In the genomic region with DNA sequence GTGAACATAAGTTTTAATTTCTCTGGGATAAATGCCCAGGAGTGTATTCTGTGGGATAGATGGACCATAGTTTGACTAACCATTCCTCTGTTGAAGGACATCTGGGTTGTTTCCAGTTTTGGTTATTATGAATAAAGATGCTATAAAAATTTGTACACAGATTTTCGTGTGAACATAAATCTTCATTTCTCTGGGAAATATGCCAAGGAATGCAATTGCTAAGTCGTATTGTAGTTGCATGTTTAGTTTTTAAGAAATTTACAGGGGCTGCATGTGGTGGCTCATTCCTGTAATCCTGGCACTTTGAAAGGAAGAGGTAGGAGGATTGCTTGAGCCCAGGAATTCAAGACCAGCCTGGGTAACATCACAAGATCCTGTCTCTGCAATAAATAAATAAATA, we compare ENCODE assay signal across 26 cellular contexts. TPM values are rescaled to one million over a fixed set of nuclear protein-coding genes. Genes with fewer than 3 reads are reported as not detected.
DNase-seq lines count a peak whose midpoint lies in the region; ATAC-seq and TF ChIP-seq lines count a peak whose summit lies in the region.
"Had no signal": no experiment of that assay in that cellular context is flagged by ENCODE, and none has a peak within 500 bp of the region (broad histone marks: within the 10 kb centered on the region; RNA-seq: fewer than 3 reads in every experiment).

No MANE protein-coding gene starts in this region.

- H2BK5ac ChIP-seq in IMR-90 (ENCODE audit: low read depth, low read length, poor library complexity, severe bottlenecking): no peak overlapping the region

- H3K18ac ChIP-seq in IMR-90 (ENCODE audit: low read depth, low read length): no peak overlapping the region

- no peak overlapping the region for H3K4me3 Mint-ChIP-seq in effector memory CD8-positive, alpha-beta T cell
- H3K4me3 Mint-ChIP-seq: activated B cell treated with CpG ODN at 0.5 μM for 24 hours; CD4-positive, alpha-beta T cell; neural crest cell; stimulated activated naive B cell treated with anti-CD40 and anti-IgM and Interleukin-4, amounts not matched to agents 10 μg/mL and 1 μg/mL and 100 μg/mL, for 72 hours had no signal

- TF ChIP-seq RAD21 in IMR-90 (IDR thresholded peaks at IDR 0.05; ENCODE audit: low read length): no peak

- no peaks in the 10 kb centered on the region for H3K36me3 ChIP-seq in IMR-90 (ENCODE audit: control insufficient read depth, insufficient read depth, low read length)
- no peaks in the 10 kb centered on the region for H3K36me3 ChIP-seq in hepatocyte (replicated peaks; ENCODE audit: insufficient read depth, low read depth)
- no peaks in the 10 kb centered on the region for H3K36me3 ChIP-seq in H7 (replicated peaks; ENCODE audit: control insufficient read depth, insufficient read depth, low read length)
- H3K36me3 ChIP-seq: cardiac muscle cell, gastrocnemius medialis had no signal

- H3K27me3 ChIP-seq in IMR-90 (ENCODE audit: control insufficient read depth, insufficient read depth, low read length) (peaks cover 11% of the 10 kb centered on the region), hepatocyte (no peaks in the 10 kb centered on the region), H7 (ENCODE audit: control insufficient read depth, insufficient read depth, low read length) (no peaks in the 10 kb centered on the region)
- H3K27me3 ChIP-seq: cardiac muscle cell, gastrocnemius medialis had no signal

- no peak for TF ChIP-seq POLR2A in IMR-90 (IDR thresholded peaks at IDR 0.05; ENCODE audit: low read depth, low read length)

- H4K91ac ChIP-seq in IMR-90 (ENCODE audit: insufficient read depth, low read depth, low read length): no peak overlapping the region

- H3K36me3 Mint-ChIP-seq in effector memory CD8-positive, alpha-beta T cell (ENCODE audit: insufficient read depth): peaks cover 4% of the 10 kb centered on the region
- H3K36me3 Mint-ChIP-seq: stimulated activated naive B cell treated with anti-CD40 and anti-IgM and Interleukin-4, amounts not matched to agents 10 μg/mL and 1 μg/mL and 100 μg/mL, for 72 hours had no signal

- POLR2A ChIA-PET in IMR-90 (lab: Charles Lee; ENCODE audit: unreplicated experiment): no interaction called here

- no peaks in the 10 kb centered on the region for H3K79me1 ChIP-seq in IMR-90 (ENCODE audit: low read depth in 1 of 2, low read length in 2 of 2)

- BruUV-seq in IMR-90 (replicated peaks; lab: Mats Ljungman, UMichigan): no TSS peak

- H3K4me1 ChIP-seq in IMR-90 (ENCODE audit: control insufficient read depth, insufficient read depth, low read length): peaks cover 3% of the 10 kb centered on the region
- no peaks in the 10 kb centered on the region for H3K4me1 ChIP-seq in hepatocyte (ENCODE audit: insufficient read depth)
- H3K4me1 ChIP-seq: gastrocnemius medialis had no signal

- H3K9ac ChIP-seq in IMR-90 (ENCODE audit: low read depth, low read length): no peak overlapping the region

- intact Hi-C loops in IMR-90 (cut with micrococcal nuclease): no loop called here

- TF ChIP-seq CTCF in AG09309 (IDR thresholded peaks at IDR 0.05; ENCODE audit: control insufficient read depth, insufficient read depth, low read depth, low read length, missing control alignments) (no peak), IMR-90 (conservative IDR thresholded peaks at IDR 0.05; ENCODE audit: low read depth, low read length) (no peak), cardiac fibroblast (IDR thresholded peaks at IDR 0.05; ENCODE audit: low read depth, low read length) (no peak), hepatocyte (IDR thresholded peaks at IDR 0.05; ENCODE audit: poor library complexity) (no peak)

- DNase-seq in AG09309 (ENCODE audit: low read depth): peak; percentile 88
- peak; percentile 69 for DNase-seq in IMR-90
- DNase-seq in cardiac fibroblast (ENCODE audit: low read depth in 2 of 2): peak; percentile 56 to 85
- DNase-seq in hepatocyte (ENCODE audit: low spot score): peak; percentile 49
- DNase-seq in H7: no peak
- DNase-seq in effector memory CD8-positive, alpha-beta T cell: no peak
- no peak for DNase-seq in activated T-cell treated with anti-CD3 and anti-CD28 coated beads, Interleukin-2, amount 50 U/mL, for 1 hour
- DNase-seq: activated B cell treated with CpG ODN at 0.5 μM for 24 hours; activated CD8-positive, alpha-beta memory T cell treated with anti-CD3 and anti-CD28 coated beads for 24 hours; CD4-positive, alpha-beta T cell; DMS79; effector CD4-positive, alpha-beta T cell; gastrocnemius medialis; GOT3; NCI-H1092 treated with DMSO at 0.1 percent for 48 hours; NCI-H2107; NCI-H526 treated with DMSO at 0.1 percent for 48 hours; SHP77 treated with DMSO at 0.1 percent for 48 hours; stimulated activated CD4-positive, alpha-beta T cell treated with anti-CD3 and anti-CD28 coated beads, Interleukin-15, amount 100 ng/mL, for 24 hours; stimulated activated naive B cell treated with anti-CD40 and anti-IgM and Interleukin-4, amounts not matched to agents 10 μg/mL and 1 μg/mL and 100 μg/mL, for 72 hours; T-helper 2 cell had no signal

- H3K14ac ChIP-seq in IMR-90 (replicated peaks; ENCODE audit: low read depth, low read length): no peak overlapping the region

- no peaks in the 10 kb centered on the region for H3K79me2 ChIP-seq in hepatocyte

- peak; percentile 73 for ATAC-seq in IMR-90 (ENCODE audit: low read depth)
- no peak for ATAC-seq in effector memory CD8-positive, alpha-beta T cell (replicated peaks)
- ATAC-seq in HG02642 (IDR thresholded peaks at IDR 0.05; ENCODE audit: poor library complexity, unreplicated experiment): no peak
- ATAC-seq: gastrocnemius medialis; K562; stimulated activated naive B cell treated with anti-CD40 and anti-IgM and Interleukin-4, amounts not matched to agents 10 μg/mL and 1 μg/mL and 100 μg/mL, for 72 hours had no signal

- no peaks in the 10 kb centered on the region for H3K9me3 Mint-ChIP-seq in effector memory CD8-positive, alpha-beta T cell
- H3K9me3 Mint-ChIP-seq: activated B cell treated with CpG ODN at 0.5 μM for 24 hours; CD4-positive, alpha-beta T cell; neural crest cell; stimulated activated naive B cell treated with anti-CD40 and anti-IgM and Interleukin-4, amounts not matched to agents 10 μg/mL and 1 μg/mL and 100 μg/mL, for 72 hours had no signal

- in situ Hi-C loops in IMR-90 (cut with MboI; ENCODE audit: low sequenced_read_pairs): no loop called here

- no peak overlapping the region for H3K4me2 ChIP-seq in IMR-90 (ENCODE audit: low read depth, low read length)
- H3K4me2 ChIP-seq in hepatocyte: no peak overlapping the region

- H3K27ac Mint-ChIP-seq in effector memory CD8-positive, alpha-beta T cell: no peak overlapping the region
- H3K27ac Mint-ChIP-seq: activated B cell treated with CpG ODN at 0.5 μM for 24 hours; CD4-positive, alpha-beta T cell; stimulated activated naive B cell treated with anti-CD40 and anti-IgM and Interleukin-4, amounts not matched to agents 10 μg/mL and 1 μg/mL and 100 μg/mL, for 72 hours had no signal

- H3K9me2 ChIP-seq in hepatocyte (replicated peaks; ENCODE audit: insufficient read depth): no peaks in the 10 kb centered on the region

- no peaks in the 10 kb centered on the region for H4K20me1 ChIP-seq in IMR-90 (ENCODE audit: insufficient read depth, low read length)
- no peaks in the 10 kb centered on the region for H4K20me1 ChIP-seq in hepatocyte (ENCODE audit: insufficient read depth, poor library complexity, severe bottlenecking)

- no peak overlapping the region for H4K5ac ChIP-seq in IMR-90 (ENCODE audit: low read depth, low read length)

- H2BK15ac ChIP-seq in IMR-90 (ENCODE audit: low read depth, low read length): no peak overlapping the region

- no peaks in the 10 kb centered on the region for H3K4me1 Mint-ChIP-seq in effector memory CD8-positive, alpha-beta T cell (ENCODE audit: low read depth in 2 of 2)
- H3K4me1 Mint-ChIP-seq: neural crest cell had no signal

- no peak overlapping the region for H2AK5ac ChIP-seq in IMR-90 (ENCODE audit: low read depth, low read length)

- no peak overlapping the region for H2BK20ac ChIP-seq in IMR-90 (ENCODE audit: low read depth, low read length)

- H3K4ac ChIP-seq in IMR-90 (ENCODE audit: low read depth, low read length): no peak overlapping the region

- no peak overlapping the region for H3K56ac ChIP-seq in IMR-90 (ENCODE audit: extremely low read depth, insufficient read depth, low read length)

- dilution Hi-C loops in IMR-90 (cut with HindIII; ENCODE audit: low sequenced_read_pairs, unreplicated experiment): no loop called here

- H3K27me3 Mint-ChIP-seq in effector memory CD8-positive, alpha-beta T cell: no peaks in the 10 kb centered on the region
- H3K27me3 Mint-ChIP-seq: activated B cell treated with CpG ODN at 0.5 μM for 24 hours; CD4-positive, alpha-beta T cell; stimulated activated naive B cell treated with anti-CD40 and anti-IgM and Interleukin-4, amounts not matched to agents 10 μg/mL and 1 μg/mL and 100 μg/mL, for 72 hours had no signal

- no peak overlapping the region for H2AK9ac ChIP-seq in IMR-90 (replicated peaks; ENCODE audit: low read depth, low read length, poor library complexity)

- 0 out of 4 replicates have a peak overlapping the region, but pooled peaks of 1 of the 2 experiments have one; percentile 4 for H4K8ac ChIP-seq in IMR-90 (ENCODE audit: low read depth in 2 of 2, low read length in 2 of 2)

- CTCF ChIA-PET in IMR-90 (lab: Yijun Ruan, JAX): no interaction called here

- H3K9me3 ChIP-seq in IMR-90 (ENCODE audit: control insufficient read depth, insufficient read depth, low read length) (no peaks in the 10 kb centered on the region), hepatocyte (ENCODE audit: low read depth) (no peaks in the 10 kb centered on the region)
- H3K9me3 ChIP-seq: gastrocnemius medialis had no signal

- H3K9me1 ChIP-seq in IMR-90 (ENCODE audit: insufficient read depth, low read length): no peaks in the 10 kb centered on the region

- H3K23ac ChIP-seq in IMR-90 (ENCODE audit: low read depth, low read length): no peak overlapping the region

- no peak overlapping the region for H2AFZ ChIP-seq in IMR-90 (replicated peaks; ENCODE audit: low read length, poor library complexity)
- H2AFZ ChIP-seq in hepatocyte: no peak overlapping the region

- WGBS in IMR-90 (ENCODE audit: extremely low coverage in 2 of 2, insufficient read length in 1 of 2), 2 experiments: no CpG with 5 or more reads among the region's 2 CpGs
- WGBS in hepatocyte (ENCODE audit: low lambda C conversion rate, missing lambda C conversion rate): 43% methylated on average over 2 of the region's 2 CpGs

- H3K4me3 ChIP-seq in AG09309 (ENCODE audit: control insufficient read depth, low read depth, low read length) (no peak overlapping the region), IMR-90 (ENCODE audit: insufficient read depth, low read depth, low read length) (no peak overlapping the region), cardiac fibroblast (replicated peaks in 1 of 2; ENCODE audit: low read depth in 2 of 2, low read length in 2 of 2) (no peak overlapping the region), hepatocyte (no peak overlapping the region), H7 (ENCODE audit: insufficient read depth, low read depth, low read length) (no peak overlapping the region)
- H3K4me3 ChIP-seq: cardiac muscle cell, gastrocnemius medialis, K562 had no signal

- H3K27ac ChIP-seq in IMR-90 (ENCODE audit: insufficient read depth, low read length): no peak overlapping the region
- peak overlapping the region; percentile 35 for H3K27ac ChIP-seq in hepatocyte
- H3K27ac ChIP-seq: cardiac muscle cell, gastrocnemius medialis, HL-60 had no signal

- H2BK120ac ChIP-seq in IMR-90 (ENCODE audit: low read depth, low read length): no peak overlapping the region

RNA-seq across cellular contexts. Expression of a gene that starts 6.9 kb away (rescaled TPM):
- total RNA-seq in IMR-90 (2012; rRNA removed): under 0.01 TPM in 2 replicates
- 0.03 and 0.07 TPM in 2 replicates for polyA plus RNA-seq in IMR-90 (2012; rRNA removed)
- 0.02 and 0.03 TPM in 2 replicates for polyA plus RNA-seq in IMR-90 (2012; cell fraction: cytosol; rRNA removed)
- 0.06 and 0.07 TPM in 2 replicates for polyA plus RNA-seq in IMR-90 (2012; cell fraction: nucleus; rRNA removed; ENCODE audit: low replicate concordance)
- 0.60 and 0.72 TPM in 2 replicates for total RNA-seq in hepatocyte
- polyA plus RNA-seq in hepatocyte: 0.74 and 1.2 TPM in 2 replicates
- total RNA-seq in H7 (2014; rRNA removed; shearing (Covaris generic)): not detected in 2 replicates

RNA-seq across cellular contexts. Expression of a gene that starts 18.6 kb away (rescaled TPM):
- not detected in 2 replicates for total RNA-seq in IMR-90 (2012; rRNA removed)
- polyA plus RNA-seq in IMR-90 (2012; rRNA removed): not detected in 2 replicates
- polyA plus RNA-seq in IMR-90 (2012; cell fraction: cytosol; rRNA removed): not detected in 2 replicates
- polyA plus RNA-seq in IMR-90 (2012; cell fraction: nucleus; rRNA removed; ENCODE audit: low replicate concordance): not detected in 2 replicates
- 0.33 TPM in 1 of 2 replicates, not detected in the other for total RNA-seq in hepatocyte
- 0.39 and 0.70 TPM in 2 replicates for polyA plus RNA-seq in hepatocyte
- 0.76 TPM in 1 of 2 replicates, not detected in the other for total RNA-seq in H7 (2014; rRNA removed; shearing (Covaris generic))
- total RNA-seq: activated B cell treated with CpG ODN at 0.5 μM for 24 hours; CD4-positive, alpha-beta T cell; gastrocnemius medialis; K562; neural crest cell had no signal

RNA-seq across cellular contexts. Expression of a gene that starts 24.5 kb away (rescaled TPM):
- 17.5 and 19.7 TPM in 2 replicates for total RNA-seq in IMR-90 (2012; rRNA removed)
- 64.3 and 68.2 TPM in 2 replicates for polyA plus RNA-seq in IMR-90 (2012; rRNA removed)
- 61.8 and 79.5 TPM in 2 replicates for polyA plus RNA-seq in IMR-90 (2012; cell fraction: cytosol; rRNA removed)
- polyA plus RNA-seq in IMR-90 (2012; cell fraction: nucleus; rRNA removed; ENCODE audit: low replicate concordance): 64.2 and 103 TPM in 2 replicates
- total RNA-seq in hepatocyte: 124 and 142 TPM in 2 replicates
- 48.4 and 53.1 TPM in 2 replicates for polyA plus RNA-seq in hepatocyte
- 25.4 and 29.9 TPM in 2 replicates for total RNA-seq in H7 (2014; rRNA removed; shearing (Covaris generic))

RNA-seq across cellular contexts. Expression of a gene that starts 43.7 kb away (rescaled TPM):
- total RNA-seq in IMR-90 (2012; rRNA removed) (not detected in 2 replicates), hepatocyte (218 and 261 TPM in 2 replicates)
- polyA plus RNA-seq in IMR-90 (2012; rRNA removed) (not detected in 2 replicates), hepatocyte (151 and 160 TPM in 2 replicates)
- not detected in 2 replicates for polyA plus RNA-seq in IMR-90 (2012; cell fraction: cytosol; rRNA removed)
- not detected in 2 replicates for polyA plus RNA-seq in IMR-90 (2012; cell fraction: nucleus; rRNA removed; ENCODE audit: low replicate concordance)
- total RNA-seq in H7 (2014; rRNA removed; shearing (Covaris generic)): 0.07 and 3.0 TPM in 2 replicates
- total RNA-seq: neural crest cell had no signal

Comparison
In these comparisons a context has a peak if more than half of its experiments do, and no peak if none do; other contexts are left out.
1. DNase-seq: peak in AG09309 (single experiment), IMR-90 (single experiment), cardiac fibroblast (2 of 2) and hepatocyte (single experiment); none in H7 (single experiment), effector memory CD8-positive, alpha-beta T cell (0 of 3) and activated T-cell treated with anti-CD3 and anti-CD28 coated beads, Interleukin-2, amount 50 U/mL, for 1 hour (single experiment).